In genomic region chr9:89859842-89860241, GRCh38 we compare ENCODE assay signal across 7 cellular contexts.
DNase-seq lines count a peak whose midpoint lies in the region; ATAC-seq and TF ChIP-seq lines count a peak whose summit lies in the region.
"Not testable (repeated sequence)": the region's sequence is repeated elsewhere in the genome, so short reads cannot be mapped to it uniquely, and the experiment has no call there.

No MANE protein-coding gene starts in this region.

- intact Hi-C loops in cardiac septum (cut with DNase I); mucosa of descending colon (cut with DNase I, micrococcal nuclease); spleen (cut with DNase I; ENCODE audit: low total_unique reads): not testable (repeated sequence)

- not testable (repeated sequence) for H3K36me3 ChIP-seq in liver (ENCODE audit: control insufficient read depth in 4 of 4, insufficient read depth in 3 of 4, low read depth in 1 of 4, low read length in 3 of 4); mucosa of descending colon (ENCODE audit: low read depth); spleen

- H3K9me3 Mint-ChIP-seq in chondrocyte (ENCODE audit: low read depth): peaks cover 11% of the 10 kb centered on the region

- H3K27ac Mint-ChIP-seq in chondrocyte (ENCODE audit: unreplicated experiment): not testable (repeated sequence)

- not testable (repeated sequence) for H3K9me3 ChIP-seq in liver (ENCODE audit: control insufficient read depth in 4 of 4, low read length in 3 of 4); mucosa of descending colon; spleen

- TF ChIP-seq RAD21 in liver (IDR thresholded peaks at IDR 0.05): not testable (repeated sequence)

- peak; percentile 43 for DNase-seq in DMS 273 treated with DMSO at 0.1 percent for 48 hours (lab: John Stamatoyannopoulos, UW)
- DNase-seq in NCI-H69 (lab: John Stamatoyannopoulos, UW): peak; percentile 72
- peak; percentile 18 for DNase-seq in chondrocyte (ENCODE audit: low spot score)
- DNase-seq in cardiac septum (ENCODE audit: low spot score): peak; percentile 41
- not testable (repeated sequence) for DNase-seq in mucosa of descending colon
- DNase-seq in spleen: peak; percentile 17

- H3K36me3 Mint-ChIP-seq in chondrocyte (ENCODE audit: low read depth): not testable (repeated sequence)

- TF ChIP-seq POLR2A in spleen (IDR thresholded peaks at IDR 0.05): not testable (repeated sequence)

- WGBS in liver: 72% methylated on average over 7 of the region's 7 CpGs
- WGBS in spleen, 5 donors: 70 to 81% (median 73%) methylated on average over 7 of the region's 7 CpGs

- H3K4me3 ChIP-seq in liver (ENCODE audit: low read depth in 1 of 3, low read length in 3 of 3); mucosa of descending colon; spleen: not testable (repeated sequence)

- ATAC-seq in mucosa of descending colon: peak; percentile 80

- not testable (repeated sequence) for H3K4me1 Mint-ChIP-seq in chondrocyte (ENCODE audit: low read depth)

- not testable (repeated sequence) for H3K27ac ChIP-seq in liver (ENCODE audit: low read depth in 1 of 2, low read length in 2 of 2); spleen

- H3K27me3 Mint-ChIP-seq in chondrocyte (ENCODE audit: low read depth): not testable (repeated sequence)

- H3K27me3 ChIP-seq in liver (ENCODE audit: control insufficient read depth in 4 of 4, insufficient read depth in 4 of 4, low read length in 3 of 4); spleen (replicated peaks in 1 of 7): not testable (repeated sequence)

- not testable (repeated sequence) for H3K9ac ChIP-seq in liver (ENCODE audit: low read depth in 1 of 2, low read length in 2 of 2)

- H3K4me1 ChIP-seq in liver (ENCODE audit: control insufficient read depth in 4 of 4, insufficient read depth in 4 of 4, low read length in 3 of 4); mucosa of descending colon (ENCODE audit: low read depth); spleen: not testable (repeated sequence)

- TF ChIP-seq CTCF in chondrocyte (IDR thresholded peaks at IDR 0.05); liver (IDR thresholded peaks at IDR 0.05; ENCODE audit: low read depth, low read length, missing input control); mucosa of descending colon (IDR thresholded peaks at IDR 0.05); spleen (IDR thresholded peaks at IDR 0.05 in 8 of 11, conservative IDR thresholded peaks at IDR 0.05 in 3 of 11): not testable (repeated sequence)

- H3K4me3 Mint-ChIP-seq in chondrocyte (ENCODE audit: unreplicated experiment): not testable (repeated sequence)

TF ChIP-seq in liver, 16 proteins besides CTCF, POLR2A, EP300 and RAD21:
- TF ChIP-seq NR2F2 (IDR thresholded peaks at IDR 0.05): peak; percentile 42
